11 cellular contexts compared by ENCODE assay signal in the genomic region with DNA sequence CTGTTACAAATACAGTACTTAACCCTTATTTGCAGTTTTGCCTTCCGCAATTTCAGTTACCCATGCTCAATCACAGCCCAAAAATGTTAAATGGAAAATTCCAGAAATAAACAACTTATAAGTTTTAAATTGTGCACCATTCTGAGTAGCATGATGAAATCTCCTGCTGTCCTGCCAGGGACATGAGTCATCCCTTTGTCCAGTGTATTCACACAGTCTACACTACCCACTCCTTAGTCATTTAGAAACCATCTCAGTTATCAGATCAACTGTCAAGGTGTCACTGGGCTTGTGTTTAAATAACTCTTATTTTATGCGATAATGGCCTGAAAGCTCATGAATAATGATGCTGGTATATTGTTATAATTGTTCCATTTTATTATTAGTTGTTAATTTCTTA.
DNase-seq lines count a peak whose midpoint lies in the region; ATAC-seq, FAIRE-seq and TF ChIP-seq lines count a peak whose summit lies in the region.
"Had no signal": no experiment of that assay in that cellular context is flagged by ENCODE, and none has a peak within 500 bp of the region (broad histone marks: within the 10 kb centered on the region; RNA-seq: fewer than 3 reads in every experiment).

No MANE protein-coding gene starts in this region.

- no peak for TF ChIP-seq CTCF in bronchial epithelial cell (IDR thresholded peaks at IDR 0.05; ENCODE audit: insufficient read depth, low read length, severe bottlenecking)

- 33% methylated on average over 1 of the region's 2 CpGs for WGBS in mesenchymal stem cell

- H3K9me3 Mint-ChIP-seq in activated CD4-positive, alpha-beta T cell treated with anti-CD3 and anti-CD28 coated beads, Interleukin-2, amount 10 ng/mL, durations not matched to agents 7 days and 5 days: no peaks in the 10 kb centered on the region

- H3K27ac ChIP-seq in mesenchymal stem cell (ENCODE audit: low read length, poor library complexity, severe bottlenecking): no peak overlapping the region

- FAIRE-seq in bronchial epithelial cell (lab: Jason Lieb, UNC): no peak

- H3K27me3 ChIP-seq in bronchial epithelial cell (ENCODE audit: control insufficient read depth, insufficient read depth, low read length): no peaks in the 10 kb centered on the region
- no peaks in the 10 kb centered on the region for H3K27me3 ChIP-seq in mesenchymal stem cell (ENCODE audit: control insufficient read depth in 1 of 2, insufficient read depth in 1 of 2, low read length in 2 of 2)

- no peak overlapping the region for H3K23ac ChIP-seq in mesenchymal stem cell (ENCODE audit: low read length in 2 of 2)

- H2AFZ ChIP-seq in mesenchymal stem cell (ENCODE audit: low read depth, low read length): no peak overlapping the region

- H3K36me3 ChIP-seq in bronchial epithelial cell (ENCODE audit: control insufficient read depth, insufficient read depth, low read length) (no peaks in the 10 kb centered on the region), mesenchymal stem cell (ENCODE audit: control insufficient read depth in 1 of 2, insufficient read depth in 2 of 2, low read depth in 1 of 2, low read length in 2 of 2) (no peaks in the 10 kb centered on the region)

- ATAC-seq in GM18519 (IDR thresholded peaks at IDR 0.05; ENCODE audit: low FRiP score, unreplicated experiment): no peak
- ATAC-seq: stimulated activated memory B cell treated with anti-CD40 and anti-IgM and Interleukin-4, amounts not matched to agents 10 μg/mL and 1 μg/mL and 100 μg/mL, for 72 hours had no signal

- H3K36me3 Mint-ChIP-seq in activated CD4-positive, alpha-beta T cell treated with anti-CD3 and anti-CD28 coated beads, Interleukin-2, amount 10 ng/mL, durations not matched to agents 7 days and 5 days (ENCODE audit: low read depth): no peaks in the 10 kb centered on the region
- H3K36me3 Mint-ChIP-seq: stimulated activated memory B cell treated with anti-CD40 and anti-IgM and Interleukin-4, amounts not matched to agents 10 μg/mL and 1 μg/mL and 100 μg/mL, for 72 hours had no signal

- no peak overlapping the region for H2BK15ac ChIP-seq in mesenchymal stem cell (ENCODE audit: low read depth, poor library complexity, severe bottlenecking)

- in situ Hi-C loops in Caki2 (cut with HindIII; ENCODE audit: low pct_unique_long_range_greater_than_20kb, low sequenced_read_pairs): no loop called here

- no peak overlapping the region for H3K4me3 ChIP-seq in bronchial epithelial cell (ENCODE audit: low read depth, low read length)
- no peak overlapping the region for H3K4me3 ChIP-seq in mesenchymal stem cell (ENCODE audit: insufficient read depth in 1 of 2, low read depth in 1 of 2, low read length in 2 of 2)

- no peak overlapping the region for H4K91ac ChIP-seq in mesenchymal stem cell (ENCODE audit: low read length)

- H2BK5ac ChIP-seq in mesenchymal stem cell (ENCODE audit: low read depth, low read length, poor library complexity, severe bottlenecking): no peak overlapping the region

- no peak overlapping the region for H3K4ac ChIP-seq in mesenchymal stem cell (ENCODE audit: low read depth in 1 of 2, low read length in 2 of 2)

- H4K8ac ChIP-seq in mesenchymal stem cell (ENCODE audit: low read length): no peak overlapping the region

- H3K14ac ChIP-seq in mesenchymal stem cell (ENCODE audit: low read length in 2 of 2): no peak overlapping the region

- CTCF ChIA-PET in activated CD4-positive, alpha-beta T cell treated with anti-CD3 and anti-CD28 coated beads, Interleukin-2, amount 10 ng/mL, durations not matched to agents 7 days and 5 days (lab: Charles Lee): no interaction called here

- no peaks in the 10 kb centered on the region for H3K4me1 ChIP-seq in mesenchymal stem cell (ENCODE audit: control insufficient read depth, insufficient read depth, low read depth, low read length)

- no peak overlapping the region for H2AK5ac ChIP-seq in mesenchymal stem cell (ENCODE audit: low read length, severe bottlenecking)

- no peak overlapping the region for H3K4me3 Mint-ChIP-seq in activated CD4-positive, alpha-beta T cell treated with anti-CD3 and anti-CD28 coated beads, Interleukin-2, amount 10 ng/mL, durations not matched to agents 7 days and 5 days
- H3K4me3 Mint-ChIP-seq: stimulated activated memory B cell treated with anti-CD40 and anti-IgM and Interleukin-4, amounts not matched to agents 10 μg/mL and 1 μg/mL and 100 μg/mL, for 72 hours had no signal

- H2BK120ac ChIP-seq in mesenchymal stem cell (ENCODE audit: low read depth, low read length): no peak overlapping the region

- no peaks in the 10 kb centered on the region for H3K79me1 ChIP-seq in mesenchymal stem cell (replicated peaks; ENCODE audit: low read length, poor library complexity, severe bottlenecking)

- no peaks in the 10 kb centered on the region for H3K9me3 ChIP-seq in mesenchymal stem cell (ENCODE audit: control insufficient read depth, low read length)

- H3K27ac Mint-ChIP-seq in activated CD4-positive, alpha-beta T cell treated with anti-CD3 and anti-CD28 coated beads, Interleukin-2, amount 10 ng/mL, durations not matched to agents 7 days and 5 days: no peak overlapping the region
- H3K27ac Mint-ChIP-seq: stimulated activated memory B cell treated with anti-CD40 and anti-IgM and Interleukin-4, amounts not matched to agents 10 μg/mL and 1 μg/mL and 100 μg/mL, for 72 hours had no signal

- H3K9ac ChIP-seq in mesenchymal stem cell (ENCODE audit: low read length): no peak overlapping the region

- no peak overlapping the region for H3K18ac ChIP-seq in mesenchymal stem cell (ENCODE audit: low read depth in 1 of 2, low read length in 2 of 2)

- no peaks in the 10 kb centered on the region for H3K4me1 Mint-ChIP-seq in activated CD4-positive, alpha-beta T cell treated with anti-CD3 and anti-CD28 coated beads, Interleukin-2, amount 10 ng/mL, durations not matched to agents 7 days and 5 days
- H3K4me1 Mint-ChIP-seq: stimulated activated memory B cell treated with anti-CD40 and anti-IgM and Interleukin-4, amounts not matched to agents 10 μg/mL and 1 μg/mL and 100 μg/mL, for 72 hours had no signal

- H2BK12ac ChIP-seq in mesenchymal stem cell (ENCODE audit: low read length in 2 of 2): no peak overlapping the region

- POLR2A ChIA-PET in activated CD4-positive, alpha-beta T cell treated with anti-CD3 and anti-CD28 coated beads, Interleukin-2, amount 10 ng/mL, durations not matched to agents 7 days and 5 days (lab: Charles Lee): no interaction called here

- H3K27me3 Mint-ChIP-seq in activated CD4-positive, alpha-beta T cell treated with anti-CD3 and anti-CD28 coated beads, Interleukin-2, amount 10 ng/mL, durations not matched to agents 7 days and 5 days: no peaks in the 10 kb centered on the region
- H3K27me3 Mint-ChIP-seq: stimulated activated memory B cell treated with anti-CD40 and anti-IgM and Interleukin-4, amounts not matched to agents 10 μg/mL and 1 μg/mL and 100 μg/mL, for 72 hours had no signal

- no peak overlapping the region for H3K4me2 ChIP-seq in mesenchymal stem cell (ENCODE audit: low read length, poor library complexity, severe bottlenecking)

- DNase-seq in Caki2 (ENCODE audit: low read depth): peak; percentile 54
- peak; percentile 18 for DNase-seq in HT-29 (ENCODE audit: low spot score)
- DNase-seq in bronchial epithelial cell (ENCODE audit: low read depth): peak; percentile 82
- peak; percentile 81 for DNase-seq in mesenchymal stem cell
- no peak for DNase-seq in activated T-cell treated with anti-CD3 and anti-CD28 coated beads for 4 hours
- no peak for DNase-seq in NCI-H2081 treated with DMSO at 0.1 percent for 48 hours (lab: John Stamatoyannopoulos, UW)
- DNase-seq in activated CD4-positive, alpha-beta T cell treated with anti-CD3 and anti-CD28 coated beads, Interleukin-2, amount 10 ng/mL, durations not matched to agents 7 days and 5 days: no peak
- DNase-seq: DMS153, posterior cingulate gyrus had no signal

Comparison
In these comparisons a context has a peak if more than half of its experiments do, and no peak if none do; other contexts are left out.
1. DNase-seq: peak in Caki2 (single experiment), HT-29 (single experiment), bronchial epithelial cell (single experiment) and mesenchymal stem cell (single experiment); none in activated T-cell treated with anti-CD3 and anti-CD28 coated beads for 4 hours (single experiment), NCI-H2081 treated with DMSO at 0.1 percent for 48 hours (single experiment) and activated CD4-positive, alpha-beta T cell treated with anti-CD3 and anti-CD28 coated beads, Interleukin-2, amount 10 ng/mL, durations not matched to agents 7 days and 5 days (single experiment).